21 cellular contexts compared by ENCODE assay signal in genomic region chr15:68436680-68437079, GRCh38. TPM values are rescaled to one million over a fixed set of nuclear protein-coding genes. Genes with fewer than 3 reads are reported as not detected.
"Had no signal": no experiment of that assay in that cellular context is flagged by ENCODE, and none has a peak within 500 bp of the region (broad histone marks: within the 10 kb centered on the region; RNA-seq: fewer than 3 reads in every experiment).

No MANE protein-coding gene starts in this region.

- H3K36me3 ChIP-seq: neutrophil, pancreas, thyroid gland had no signal

- H3K4me3 ChIP-seq: pancreas, thyroid gland had no signal

- H3K27me3 ChIP-seq: thyroid gland had no signal

- FAIRE-seq: endometrium, keratinocyte, pancreas had no signal

- H3K4me1 ChIP-seq: pancreas had no signal

- DNase-seq: activated CD4-positive, alpha-beta T cell treated with anti-CD3 and anti-CD28 coated beads, Interleukin-2, amount 10 ng/mL, durations not matched to agents 7 days and 5 days; activated CD4-positive, CD25-positive, alpha-beta regulatory T cell treated with anti-CD3 and anti-CD28 coated beads, Interleukin-2, amount 50 U/mL, for 72 hours; activated naive CD4-positive, alpha-beta T cell treated with anti-CD3 and anti-CD28 coated beads for 36 hours; activated naive CD8-positive, alpha-beta T cell treated with anti-CD3 and anti-CD28 coated beads, Interleukin-2, amount 10 ng/mL, durations not matched to agents 7 days and 5 days; activated T-cell treated with anti-CD3 and anti-CD28 coated beads, Interleukin-2, amount 50 U/mL, for 48 hours; amniotic stem cell; cerebellar nuclear complex; cortex of kidney; foreskin fibroblast; midbrain; natural killer cell; stimulated activated CD4-positive, alpha-beta T cell treated with anti-CD3 and anti-CD28 coated beads, Interleukin-12 subunit alpha, Interleukin-12 subunit beta, amount 100 ng/mL, for 4 hours; stimulated activated CD4-positive, alpha-beta T cell treated with anti-CD3 and anti-CD28 coated beads, Interleukin-4, amount 100 ng/mL, for 4 hours; substantia nigra; T-cell; thyroid gland had no signal

- H3K9me3 ChIP-seq: neutrophil, pancreas, thyroid gland had no signal

- ATAC-seq: natural killer cell, pancreas, T-cell had no signal

- H3K27ac ChIP-seq: neutrophil, pancreas, thyroid gland, VCaP had no signal

RNA-seq across cellular contexts. Expression of gene ITGA11, which starts 4.7 kb away (rescaled TPM):
- total RNA-seq: natural killer cell had no signal
